In genomic region chr3:88148651-88149050, GRCh38 we compare ENCODE assay signal across 9 cellular contexts. TPM values are rescaled to one million over a fixed set of nuclear protein-coding genes. Genes with fewer than 3 reads are reported as not detected.
DNase-seq lines count a peak whose midpoint lies in the region; ATAC-seq and TF ChIP-seq lines count a peak whose summit lies in the region.
"Had no signal": no experiment of that assay in that cellular context is flagged by ENCODE, and none has a peak within 500 bp of the region (broad histone marks: within the 10 kb centered on the region; RNA-seq: fewer than 3 reads in every experiment).

No MANE protein-coding gene starts in this region.

- TF ChIP-seq CTCF in HFF-Myc (IDR thresholded peaks at IDR 0.05; ENCODE audit: low read depth, low read length, missing control alignments) = no peak

- intact Hi-C loops in activated T-helper 1 cell treated with anti-CD3 and anti-CD28 coated beads, Interleukin-12 subunit alpha, Interleukin-12 subunit beta, Interleukin-2, Interleukin-4 antibody, amounts not matched to agents 30 ng/mL and 10 ng/mL and 1 ng/mL, durations not matched to agents 14 hours and 24 hours and 36 hours (cut with micrococcal nuclease) = loop anchor here (1.0 to 5.0 kb wide), 3 partner anchors 14 to 921 kb away; partner anchors contain the start of genes CGGBP1, CHMP2B and ZNF654

- peak overlapping the region; percentile 87 for H3K4me3 ChIP-seq in HFF-Myc (replicated peaks; ENCODE audit: low read depth, low read length)
- peak overlapping the region; percentile 94 for H3K4me3 ChIP-seq in iPS-18c (ENCODE audit: insufficient read depth, low read depth, low read length)

- H3K27ac Mint-ChIP-seq in activated T-helper 1 cell treated with anti-CD3 and anti-CD28 coated beads, Interleukin-12 subunit alpha, Interleukin-12 subunit beta, Interleukin-2, Interleukin-4 antibody, amounts not matched to agents 30 ng/mL and 10 ng/mL and 1 ng/mL, durations not matched to agents 14 hours and 24 hours and 36 hours = peak overlapping the region; percentile 98
- peak overlapping the region; percentile 98 for H3K27ac Mint-ChIP-seq in stimulated activated naive B cell treated with anti-CD40 and anti-IgM and Interleukin-4, amounts not matched to agents 10 μg/mL and 1 μg/mL and 100 μg/mL, for 72 hours

- peaks cover 36% of the 10 kb centered on the region for H3K4me1 Mint-ChIP-seq in activated T-helper 1 cell treated with anti-CD3 and anti-CD28 coated beads, Interleukin-12 subunit alpha, Interleukin-12 subunit beta, Interleukin-2, Interleukin-4 antibody, amounts not matched to agents 30 ng/mL and 10 ng/mL and 1 ng/mL, durations not matched to agents 14 hours and 24 hours and 36 hours (ENCODE audit: low read depth)
- peaks cover 26 to 42% of the 10 kb centered on the region in 2 donors for H3K4me1 Mint-ChIP-seq in stimulated activated naive B cell treated with anti-CD40 and anti-IgM and Interleukin-4, amounts not matched to agents 10 μg/mL and 1 μg/mL and 100 μg/mL, for 72 hours

- no peaks in the 10 kb centered on the region for H3K9me3 Mint-ChIP-seq in activated T-helper 1 cell treated with anti-CD3 and anti-CD28 coated beads, Interleukin-12 subunit alpha, Interleukin-12 subunit beta, Interleukin-2, Interleukin-4 antibody, amounts not matched to agents 30 ng/mL and 10 ng/mL and 1 ng/mL, durations not matched to agents 14 hours and 24 hours and 36 hours
- no peaks in the 10 kb centered on the region for H3K9me3 Mint-ChIP-seq in stimulated activated naive B cell treated with anti-CD40 and anti-IgM and Interleukin-4, amounts not matched to agents 10 μg/mL and 1 μg/mL and 100 μg/mL, for 72 hours

- peak overlapping the region; percentile 99 for H3K4me3 Mint-ChIP-seq in activated T-helper 1 cell treated with anti-CD3 and anti-CD28 coated beads, Interleukin-12 subunit alpha, Interleukin-12 subunit beta, Interleukin-2, Interleukin-4 antibody, amounts not matched to agents 30 ng/mL and 10 ng/mL and 1 ng/mL, durations not matched to agents 14 hours and 24 hours and 36 hours
- peak overlapping the region; percentile 95 to 96 for H3K4me3 Mint-ChIP-seq in stimulated activated naive B cell treated with anti-CD40 and anti-IgM and Interleukin-4, amounts not matched to agents 10 μg/mL and 1 μg/mL and 100 μg/mL, for 72 hours

- DNase-seq in HFF-Myc (ENCODE audit: extremely low read depth, low read depth) = no peak
- DNase-seq in activated T-helper 1 cell treated with anti-CD3 and anti-CD28 coated beads, Interleukin-12 subunit alpha, Interleukin-12 subunit beta, Interleukin-2, Interleukin-4 antibody, amounts not matched to agents 30 ng/mL and 10 ng/mL and 1 ng/mL, durations not matched to agents 14 hours and 24 hours and 36 hours (ENCODE audit: low spot score) = no peak
- DNase-seq in stimulated activated naive B cell treated with anti-CD40 and anti-IgM and Interleukin-4, amounts not matched to agents 10 μg/mL and 1 μg/mL and 100 μg/mL, for 72 hours = no peak
- no peak for DNase-seq in AML-193 (lab: John Stamatoyannopoulos, UW)
- DNase-seq in medulla oblongata (ENCODE audit: extremely low spot score) = no peak
- DNase-seq: activated CD4-positive, alpha-beta T cell treated with anti-CD3 and anti-CD28 coated beads for 1 hour had no signal

- no peaks in the 10 kb centered on the region for H3K27me3 Mint-ChIP-seq in activated T-helper 1 cell treated with anti-CD3 and anti-CD28 coated beads, Interleukin-12 subunit alpha, Interleukin-12 subunit beta, Interleukin-2, Interleukin-4 antibody, amounts not matched to agents 30 ng/mL and 10 ng/mL and 1 ng/mL, durations not matched to agents 14 hours and 24 hours and 36 hours (ENCODE audit: insufficient read depth)
- no peaks in the 10 kb centered on the region for H3K27me3 Mint-ChIP-seq in stimulated activated naive B cell treated with anti-CD40 and anti-IgM and Interleukin-4, amounts not matched to agents 10 μg/mL and 1 μg/mL and 100 μg/mL, for 72 hours

- ATAC-seq in stimulated activated naive B cell treated with anti-CD40 and anti-IgM and Interleukin-4, amounts not matched to agents 10 μg/mL and 1 μg/mL and 100 μg/mL, for 72 hours (replicated peaks) = no peak
- ATAC-seq in GM21390 (IDR thresholded peaks at IDR 0.05; ENCODE audit: unreplicated experiment) (no peak), HG03135 (IDR thresholded peaks at IDR 0.05; ENCODE audit: unreplicated experiment) (no peak)

- no peaks in the 10 kb centered on the region for H3K9me3 ChIP-seq in iPS-18c (ENCODE audit: control insufficient read depth, insufficient read depth, low read length)

- peaks cover 8% of the 10 kb centered on the region for H3K36me3 Mint-ChIP-seq in activated T-helper 1 cell treated with anti-CD3 and anti-CD28 coated beads, Interleukin-12 subunit alpha, Interleukin-12 subunit beta, Interleukin-2, Interleukin-4 antibody, amounts not matched to agents 30 ng/mL and 10 ng/mL and 1 ng/mL, durations not matched to agents 14 hours and 24 hours and 36 hours (ENCODE audit: low read depth)
- peaks cover 7 to 13% of the 10 kb centered on the region in 2 donors for H3K36me3 Mint-ChIP-seq in stimulated activated naive B cell treated with anti-CD40 and anti-IgM and Interleukin-4, amounts not matched to agents 10 μg/mL and 1 μg/mL and 100 μg/mL, for 72 hours

RNA-seq across cellular contexts. Expression of gene C3orf38, which starts 1.1 kb away (rescaled TPM):
- total RNA-seq in activated T-helper 1 cell treated with anti-CD3 and anti-CD28 coated beads, Interleukin-12 subunit alpha, Interleukin-12 subunit beta, Interleukin-2, Interleukin-4 antibody, amounts not matched to agents 30 ng/mL and 10 ng/mL and 1 ng/mL, durations not matched to agents 14 hours and 24 hours and 36 hours = 21.5 and 23.7 TPM in 2 replicates
